In genomic region chr4:99235955-99236354, GRCh38 we compare ENCODE assay signal across 16 cellular contexts. TPM values are rescaled to one million over a fixed set of nuclear protein-coding genes. Genes with fewer than 3 reads are reported as not detected.
A peak's percentile ranks its signal among the peaks of the same experiment; 100 is the strongest.
DNase-seq lines count a peak whose midpoint lies in the region; ATAC-seq lines count a peak whose summit lies in the region.
"Had no signal": no experiment of that assay in that cellular context is flagged by ENCODE, and none has a peak within 500 bp of the region (broad histone marks: within the 10 kb centered on the region; RNA-seq: fewer than 3 reads in every experiment).

No MANE protein-coding gene starts in this region.

- ATAC-seq in left colon: peak; percentile 92
- no peak for ATAC-seq in stimulated activated naive CD8-positive, alpha-beta T cell treated with anti-CD3 and anti-CD28 coated beads, Interleukin-15, Interleukin-2, amounts not matched to agents 100 U/mL and 50 U/mL, for 24 hours
- ATAC-seq: A549; CD8-positive, alpha-beta T cell had no signal

- peak; percentile 1 for DNase-seq in NCI-H345 (lab: John Stamatoyannopoulos, UW)
- no peak for DNase-seq in NCI-H345 treated with DMSO at 0.1 percent for 48 hours (lab: John Stamatoyannopoulos, UW; ENCODE audit: unreplicated experiment)
- DNase-seq in DMS53 (lab: John Stamatoyannopoulos, UW): peak; percentile 36
- no peak for DNase-seq in left colon
- DNase-seq in stimulated activated naive CD8-positive, alpha-beta T cell treated with anti-CD3 and anti-CD28 coated beads, Interleukin-15, Interleukin-2, amounts not matched to agents 100 U/mL and 50 U/mL, for 24 hours: no peak
- DNase-seq in NCI-H1694 treated with DMSO at 0.1 percent for 48 hours (lab: John Stamatoyannopoulos, UW): no peak
- DNase-seq: AML-193; Caco-2; Calu3; CD4-positive, alpha-beta T cell; CD8-positive, alpha-beta T cell; DMS79 treated with DMSO at 0.1 percent for 48 hours; GF-D8 had no signal

- intact Hi-C loops in left colon (cut with DNase I, micrococcal nuclease): no loop called here

RNA-seq across cellular contexts. Expression of gene ADH6, which starts 16.9 kb away (rescaled TPM):
- 10 to 100 TPM; 13.8 to 14.3 TPM for total RNA-seq in left colon
- total RNA-seq: A172; B cell; CD4-positive, alpha-beta T cell; CD8-positive, alpha-beta T cell had no signal

RNA-seq across cellular contexts. Expression of gene ADH1A, which starts 54.8 kb away (rescaled TPM):
- total RNA-seq in left colon: 1 to 10 TPM in 1 of 2 donors, under 1 TPM in 1; 0.49 to 1.0 TPM
- total RNA-seq: A172; B cell; Caco-2; Calu3; CD4-positive, alpha-beta T cell; CD8-positive, alpha-beta T cell had no signal

Comparison
In these comparisons a context has a peak if more than half of its experiments do, and no peak if none do; other contexts are left out.
1. DNase-seq: peak in NCI-H345 (single experiment) and DMS53 (single experiment); none in NCI-H345 treated with DMSO at 0.1 percent for 48 hours (single experiment), left colon (0 of 2), stimulated activated naive CD8-positive, alpha-beta T cell treated with anti-CD3 and anti-CD28 coated beads, Interleukin-15, Interleukin-2, amounts not matched to agents 100 U/mL and 50 U/mL, for 24 hours (single experiment) and NCI-H1694 treated with DMSO at 0.1 percent for 48 hours (single experiment).